8 cellular contexts compared by ENCODE assay signal in genomic region chr13:44575741-44576395, GRCh38. TPM values are rescaled to one million over a fixed set of nuclear protein-coding genes. Genes with fewer than 3 reads are reported as not detected.
DNase-seq lines count a peak whose midpoint lies in the region; ATAC-seq and TF ChIP-seq lines count a peak whose summit lies in the region.

TSC22D1 (minus strand) TSS chr13:44576330; CDS start chr13:44576074, 256 bp downstream.

- TF ChIP-seq POLR2A in tibial nerve (IDR thresholded peaks at IDR 0.05), result no peak

- intact Hi-C loops in heart right ventricle (cut with DNase I), result loop anchor here in 6 of 10 donors (2.0 to 10.0 kb wide), 13 partner anchors 79 to 399 kb away; no protein-coding TSS in a partner anchor

- 1% methylated on average over 50 to 53 of the region's 53 CpGs for WGBS in heart right ventricle, 2 donors
- WGBS in tibial nerve, 2 donors, result 1% methylated on average over 32 to 43 of the region's 53 CpGs

- H3K27ac ChIP-seq in C4-2B (peak within 1 kb of the TSS; percentile 84), heart right ventricle (peak within 1 kb of the TSS; percentile 86 to 98 (median 97)), tibial nerve (peak within 1 kb of the TSS; percentile 93 to 99 (median 96))

- peak in 1 of 2 donors; percentile 8 for TF ChIP-seq EP300 in tibial nerve (IDR thresholded peaks at IDR 0.05)

- H3K9me3 ChIP-seq in heart right ventricle, result no peaks in the 10 kb centered on the region
- no peaks in the 10 kb centered on the region for H3K9me3 ChIP-seq in tibial nerve

- peaks cover 4 to 60% (median 46%) of the 10 kb centered on the region in 9 donors for H3K4me1 ChIP-seq in heart right ventricle
- peaks cover 0 to 44% (median 22%) of the 10 kb centered on the region in 4 donors for H3K4me1 ChIP-seq in tibial nerve

- ATAC-seq in HG03025 (IDR thresholded peaks at IDR 0.05; ENCODE audit: low FRiP score, unreplicated experiment), result peak; percentile 7
- ATAC-seq in heart right ventricle, result peak in 3 of 8 donors; percentile 4 to 7 (median 5)
- ATAC-seq in GM21526 (IDR thresholded peaks at IDR 0.05; ENCODE audit: low FRiP score, unreplicated experiment), result no peak

- no peaks in the 10 kb centered on the region for H3K27me3 ChIP-seq in heart right ventricle
- H3K27me3 ChIP-seq in tibial nerve, result no peaks in the 10 kb centered on the region

- DNase-seq in SW480 (ENCODE audit: low spot score) (peak; percentile 49), amygdala (lab: John Stamatoyannopoulos, UW) (peak in 41 of 56 donors; percentile 12 to 74 (median 47)), heart right ventricle (peak; percentile 41 to 48), pons (ENCODE audit: low spot score) (peak; percentile 36), tibial nerve (ENCODE audit: low spot score in 2 of 2) (peak; percentile 21 to 34)

- H3K4me3 ChIP-seq in heart right ventricle (peak within 1 kb of the TSS; percentile 68 to 98 (median 94)), tibial nerve (peak within 1 kb of the TSS; percentile 77 to 97 (median 82))

- TF ChIP-seq CTCF in C4-2B (conservative IDR thresholded peaks at IDR 0.05) (no peak), heart right ventricle (IDR thresholded peaks at IDR 0.05) (peak in 1 of 9 donors; percentile 14), tibial nerve (IDR thresholded peaks at IDR 0.05) (peak in 1 of 5 experiments; percentile 12)

- H3K36me3 ChIP-seq in heart right ventricle, result no peaks in the 10 kb centered on the region
- no peaks in the 10 kb centered on the region for H3K36me3 ChIP-seq in tibial nerve

RNA-seq across cellular contexts. Expression of gene TSC22D1, which starts in this region (rescaled TPM):
- total RNA-seq in heart right ventricle (100 to 1,000 TPM in 8 of 10 donors, 10 to 100 TPM in 2; 87.2 to 200 (median 129) TPM), tibial nerve (100 to 1,000 TPM; 203 to 334 (median 213) TPM)
- polyA plus RNA-seq in heart right ventricle, result 10 to 100 TPM; 48.5 to 82.4 TPM
